ENCODE assay signal across 9 cellular contexts in the genomic region with DNA sequence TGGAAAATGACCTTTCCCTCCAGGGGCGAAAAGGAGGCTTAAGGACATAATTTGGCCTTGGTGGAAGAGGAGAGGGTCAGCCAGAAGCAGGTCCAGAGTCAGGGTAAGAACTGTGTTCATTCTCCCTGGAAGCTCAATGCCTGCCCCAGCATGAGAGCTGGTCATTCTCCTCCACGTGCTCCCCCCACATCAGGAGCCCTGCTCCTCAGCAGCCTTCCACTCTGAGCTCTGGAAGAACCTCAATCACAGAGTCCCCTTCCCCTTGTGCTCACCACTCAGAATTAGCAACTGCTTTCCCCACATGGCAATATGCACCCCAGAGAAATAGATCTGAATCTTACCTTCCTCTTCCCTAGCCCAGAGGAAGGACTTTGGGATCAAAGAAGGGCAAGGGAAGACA.
"Had no signal": no experiment of that assay in that cellular context is flagged by ENCODE, and none has a peak within 500 bp of the region (broad histone marks: within the 10 kb centered on the region; RNA-seq: fewer than 3 reads in every experiment).

No MANE protein-coding gene starts in this region.

- H3K9ac ChIP-seq: KMS-11 had no signal

- H3K4me3 ChIP-seq: K562 had no signal

- H3K27ac Mint-ChIP-seq: IgD-negative memory B cell had no signal

- ATAC-seq: HepG2, K562 had no signal

- H3K27ac ChIP-seq: HL-60, KMS-11 had no signal

- H3K4me1 Mint-ChIP-seq: IgD-negative memory B cell had no signal

- H3K27me3 Mint-ChIP-seq: IgD-negative memory B cell had no signal

- H3K4me2 ChIP-seq: KMS-11 had no signal

- DNase-seq: IMR-90, KBM-7, KG1 had no signal

- H3K36me3 Mint-ChIP-seq: IgD-negative memory B cell had no signal

- H3K4me3 Mint-ChIP-seq: IgD-negative memory B cell had no signal

- FAIRE-seq: HepG2, HTR-8/SVneo, K562 had no signal
